In genomic region chr5:32583582-32584232, GRCh38 we compare ENCODE assay signal across 9 cellular contexts. TPM values are rescaled to one million over a fixed set of nuclear protein-coding genes. Genes with fewer than 3 reads are reported as not detected.
A peak's percentile ranks its signal among the peaks of the same experiment; 100 is the strongest.
DNase-seq lines count a peak whose midpoint lies in the region; ATAC-seq and TF ChIP-seq lines count a peak whose summit lies in the region.
"Had no signal": no experiment of that assay in that cellular context is flagged by ENCODE, and none has a peak within 500 bp of the region (broad histone marks: within the 10 kb centered on the region; RNA-seq: fewer than 3 reads in every experiment).

No MANE protein-coding gene starts in this region.

- no peak overlapping the region for H3K4me3 ChIP-seq in HL-60 (replicated peaks; ENCODE audit: insufficient read depth, low read length)

- ATAC-seq in GM21576 (IDR thresholded peaks at IDR 0.05; ENCODE audit: unreplicated experiment) (peak; percentile 76), left ventricle myocardium superior (no peak)
- ATAC-seq: HCT116 had no signal

- DNase-seq in GM13976 (ENCODE audit: low spot score) = peak; percentile 68
- DNase-seq in HL-60 (ENCODE audit: low read depth in 1 of 2, low spot score in 1 of 2) = peak in 1 of 2 experiments; percentile 17
- DNase-seq in dedifferentiated amniotic fluid mesenchymal stem cell (ENCODE audit: extremely low spot score) = peak; percentile 5
- DNase-seq in left ventricle myocardium superior = no peak
- no peak for DNase-seq in kidney tubule cell (ENCODE audit: low spot score)
- no peak for DNase-seq in pons (ENCODE audit: low spot score)
- DNase-seq in T1000 (lab: John Stamatoyannopoulos, UW) = no peak

- TF ChIP-seq CTCF in GM13976 (IDR thresholded peaks at IDR 0.05; ENCODE audit: borderline replicate concordance, control extremely low read depth, extremely low read depth, insufficient read depth, missing control alignments) (no peak), HL-60 (IDR thresholded peaks at IDR 0.05; ENCODE audit: insufficient read depth, low read length) (no peak)

- in situ Hi-C loops in GM13976 (cut with MboI; ENCODE audit: low sequenced_read_pairs, unreplicated experiment) = loop anchor here (10.0 kb wide), 1 partner anchor 49 kb away; no protein-coding TSS in a partner anchor

- peak overlapping the region; percentile 76 for H3K27ac ChIP-seq in HL-60 (replicated peaks)

- H3K27me3 ChIP-seq in HL-60 (ENCODE audit: insufficient read depth, poor library complexity, severe bottlenecking) = no peaks in the 10 kb centered on the region

- intact Hi-C loops in left ventricle myocardium superior (cut with micrococcal nuclease) = no loop called here

RNA-seq across cellular contexts. Expression of gene SUB1, which starts 1.6 kb away (rescaled TPM):
- total RNA-seq in left ventricle myocardium superior = 183 TPM

Comparison
In these comparisons a context has a peak if more than half of its experiments do, and no peak if none do; other contexts are left out.
1. DNase-seq: peak in GM13976 (single experiment) and dedifferentiated amniotic fluid mesenchymal stem cell (single experiment); none in left ventricle myocardium superior (single experiment), kidney tubule cell (single experiment), pons (single experiment) and T1000 (single experiment).